8 cellular contexts compared by ENCODE assay signal in genomic region chr16:3099732-3100499, GRCh38. TPM values are rescaled to one million over a fixed set of nuclear protein-coding genes. Genes with fewer than 3 reads are reported as not detected.
DNase-seq lines count a peak whose midpoint lies in the region; ATAC-seq and TF ChIP-seq lines count a peak whose summit lies in the region.

No MANE protein-coding gene starts in this region.

- intact Hi-C loops in PC-3 (cut with micrococcal nuclease) = no loop called here

- TF ChIP-seq CTCF in PC-3 (conservative IDR thresholded peaks at IDR 0.05; ENCODE audit: low read depth, low read length) (no peak), fibroblast of lung (conservative IDR thresholded peaks at IDR 0.05 in 1 of 2, IDR thresholded peaks at IDR 0.05 in 1 of 2; ENCODE audit: low read depth in 1 of 2, low read length in 2 of 2) (no peak), nephron (IDR thresholded peaks at IDR 0.05; ENCODE audit: unreplicated experiment in 3 of 3) (no peak)

- no peaks in the 10 kb centered on the region for H3K9me3 Mint-ChIP-seq in nephron

- DNase-seq in SIG-M5 treated with dmso at 0.1 percent for 504 hours (lab: John Stamatoyannopoulos, UW; ENCODE audit: unreplicated experiment) = peak; percentile 85
- no peak for DNase-seq in SIG-M5 (lab: John Stamatoyannopoulos, UW)
- DNase-seq in PC-3 = peak; percentile 82
- peak; percentile 85 for DNase-seq in activated T-helper 1 cell treated with Interleukin-2 at 50 U/mL for 16 hours (ENCODE audit: low read depth)
- peak; percentile 72 to 80 for DNase-seq in fibroblast of lung (ENCODE audit: low read depth in 2 of 2)
- DNase-seq in stimulated activated naive CD4-positive, alpha-beta T cell treated with Interleukin-2 at 50 U/mL for 16 hours (lab: John Stamatoyannopoulos, UW) = peak; percentile 93

- H3F3A ChIP-seq in PC-3 (ENCODE audit: low read length, unreplicated experiment) = no peaks in the 10 kb centered on the region

- H3K9ac ChIP-seq in HUES6 (ENCODE audit: low read length) (peak overlapping the region; percentile 95), PC-3 (ENCODE audit: low read length) (no peak overlapping the region), fibroblast of lung (ENCODE audit: insufficient read depth, low read length) (no peak overlapping the region)

- peaks cover 23% of the 10 kb centered on the region for H3K4me1 Mint-ChIP-seq in nephron

- H3K36me3 Mint-ChIP-seq in nephron (ENCODE audit: low read depth) = no peaks in the 10 kb centered on the region

- no peaks in the 10 kb centered on the region for H3K9me3 ChIP-seq in HUES6 (ENCODE audit: control insufficient read depth, insufficient read depth, low read depth, low read length)
- no peaks in the 10 kb centered on the region for H3K9me3 ChIP-seq in PC-3 (ENCODE audit: low read length)
- no peaks in the 10 kb centered on the region for H3K9me3 ChIP-seq in fibroblast of lung (ENCODE audit: control insufficient read depth, insufficient read depth, low read depth, low read length)

- H3K27ac ChIP-seq in HUES6 (ENCODE audit: low read depth, low read length) (peak overlapping the region; percentile 93), PC-3 (ENCODE audit: low read length) (no peak overlapping the region), fibroblast of lung (ENCODE audit: insufficient read depth, low read length) (no peak overlapping the region)

- POLR2A ChIA-PET in PC-3 (lab: Charles Lee; ENCODE audit: unreplicated experiment) = no interaction called here

- peaks cover 44% of the 10 kb centered on the region for H3K27me3 Mint-ChIP-seq in nephron (ENCODE audit: low read depth)

- peak overlapping the region; percentile 46; the same call in 1 of the 2 replicates for H3K4me2 ChIP-seq in PC-3 (ENCODE audit: low read length)
- peak overlapping the region; percentile 70 for H3K4me2 ChIP-seq in fibroblast of lung (ENCODE audit: extremely low read depth, insufficient read depth, low read length)

- CTCF ChIA-PET in PC-3 (lab: Charles Lee) = no interaction called here

- H3K27ac Mint-ChIP-seq in nephron = peak overlapping the region in 1 of 3 experiments; percentile 20

- H3K79me2 ChIP-seq in PC-3 (ENCODE audit: low read length) (no peaks in the 10 kb centered on the region), fibroblast of lung (ENCODE audit: control insufficient read depth, insufficient read depth, low read length) (no peaks in the 10 kb centered on the region)

- H3K4me1 ChIP-seq in HUES6 (ENCODE audit: control insufficient read depth, insufficient read depth, low read length) (peaks cover 45% of the 10 kb centered on the region), PC-3 (ENCODE audit: insufficient read depth, low read length) (0 out of 2 replicates have a peak, but pooled peaks cover 4% of the 10 kb centered on the region), fibroblast of lung (ENCODE audit: control insufficient read depth, extremely low read depth, insufficient read depth, low read length) (peaks cover 3% of the 10 kb centered on the region)

- BruUV-seq in PC-3 (replicated peaks; lab: Mats Ljungman, UMichigan) = no TSS peak

- H2AFZ ChIP-seq in PC-3 (ENCODE audit: low read length) (peak overlapping the region; percentile 69; the same call in 1 of the 2 replicates), fibroblast of lung (ENCODE audit: low read length) (peak overlapping the region; percentile 58)

- H3K36me3 ChIP-seq in HUES6 (ENCODE audit: control insufficient read depth, insufficient read depth, low read length) = peaks cover 5% of the 10 kb centered on the region
- no peaks in the 10 kb centered on the region for H3K36me3 ChIP-seq in PC-3 (ENCODE audit: low read depth, low read length)
- H3K36me3 ChIP-seq in fibroblast of lung (ENCODE audit: control insufficient read depth, insufficient read depth, low read length) = no peaks in the 10 kb centered on the region

- H3K27me3 ChIP-seq in HUES6 (ENCODE audit: control insufficient read depth, insufficient read depth, low read length) = no peaks in the 10 kb centered on the region
- no peaks in the 10 kb centered on the region for H3K27me3 ChIP-seq in PC-3 (ENCODE audit: low read length)
- peaks cover 12% of the 10 kb centered on the region for H3K27me3 ChIP-seq in fibroblast of lung (ENCODE audit: control insufficient read depth, insufficient read depth, low read length)

- peak overlapping the region; percentile 77 to 80 (median 77) for H3K4me3 Mint-ChIP-seq in nephron

- H4K20me1 ChIP-seq in PC-3 (ENCODE audit: low read length) = no peaks in the 10 kb centered on the region
- no peaks in the 10 kb centered on the region for H4K20me1 ChIP-seq in fibroblast of lung (ENCODE audit: control insufficient read depth, extremely low read depth, insufficient read depth, low read length)

- H3K4me3 ChIP-seq in HUES6 (ENCODE audit: low read depth, low read length) (peak overlapping the region; percentile 80), PC-3 (ENCODE audit: low read length) (no peak overlapping the region; the same call in 1 of the 2 replicates), fibroblast of lung (replicated peaks in 1 of 4; ENCODE audit: control extremely low read depth in 1 of 4, insufficient read depth in 1 of 4, low read depth in 3 of 4, low read length in 4 of 4) (peak overlapping the region in 2 of 4 experiments; percentile 18 to 27)

- ATAC-seq in PC-3 = peak; percentile 83

- H3K9me2 ChIP-seq in PC-3 (replicated peaks; ENCODE audit: low read length) = no peaks in the 10 kb centered on the region

RNA-seq across cellular contexts. Expression of gene ZSCAN10, which starts 0.8 kb away (rescaled TPM):
- total RNA-seq in PC-3 (2014; rRNA removed) (not detected in 2 replicates), fibroblast of lung (not detected in 2 replicates)
- 0.02 TPM in 1 of 2 replicates, not detected in the other for polyA plus RNA-seq in fibroblast of lung
- not detected in 2 replicates for polyA plus RNA-seq in fibroblast of lung (2012)
- polyA minus RNA-seq in fibroblast of lung (ENCODE audit: low replicate concordance) = not detected in 2 replicates

RNA-seq across cellular contexts. Expression of gene ZNF205, which starts 12.5 kb away (rescaled TPM):
- total RNA-seq in PC-3 (2014; rRNA removed) = 19.0 and 27.0 TPM in 2 replicates
- total RNA-seq in fibroblast of lung = 16.0 and 16.4 TPM in 2 replicates
- 3.4 and 4.4 TPM in 2 replicates for polyA plus RNA-seq in fibroblast of lung
- 7.9 and 8.4 TPM in 2 replicates for polyA plus RNA-seq in fibroblast of lung (2012)
- polyA minus RNA-seq in fibroblast of lung (ENCODE audit: low replicate concordance) = 1.3 and 3.1 TPM in 2 replicates

RNA-seq across cellular contexts. Expression of gene IL32, which starts 34.5 kb away (rescaled TPM):
- 8.8 and 10.8 TPM in 2 replicates for total RNA-seq in PC-3 (2014; rRNA removed)
- total RNA-seq in fibroblast of lung = 4.4 and 5.1 TPM in 2 replicates
- 1.4 and 4.1 TPM in 2 replicates for polyA plus RNA-seq in fibroblast of lung
- polyA plus RNA-seq in fibroblast of lung (2012) = 1.9 and 5.0 TPM in 2 replicates
- 8.2 and 10.2 TPM in 2 replicates for polyA minus RNA-seq in fibroblast of lung (ENCODE audit: low replicate concordance)

RNA-seq across cellular contexts. Expression of gene ZNF213, which starts 34.9 kb away (rescaled TPM):
- 3.6 and 9.6 TPM in 2 replicates for total RNA-seq in PC-3 (2014; rRNA removed)
- 5.9 and 8.8 TPM in 2 replicates for total RNA-seq in fibroblast of lung
- polyA plus RNA-seq in fibroblast of lung = 0.43 and 0.52 TPM in 2 replicates
- polyA plus RNA-seq in fibroblast of lung (2012) = 4.4 and 6.5 TPM in 2 replicates
- polyA minus RNA-seq in fibroblast of lung (ENCODE audit: low replicate concordance) = 5.7 and 7.7 TPM in 2 replicates

RNA-seq across cellular contexts. Expression of gene MMP25, which starts 53.6 kb away (rescaled TPM):
- 0.29 and 0.51 TPM in 2 replicates for total RNA-seq in PC-3 (2014; rRNA removed)
- total RNA-seq in fibroblast of lung = not detected in 2 replicates
- 0.02 and 0.03 TPM in 2 replicates for polyA plus RNA-seq in fibroblast of lung
- 0.19 and 0.25 TPM in 2 replicates for polyA plus RNA-seq in fibroblast of lung (2012)
- not detected in 2 replicates for polyA minus RNA-seq in fibroblast of lung (ENCODE audit: low replicate concordance)
